Comparison of ENCODE assay signal across 9 cellular contexts in the genomic region with DNA sequence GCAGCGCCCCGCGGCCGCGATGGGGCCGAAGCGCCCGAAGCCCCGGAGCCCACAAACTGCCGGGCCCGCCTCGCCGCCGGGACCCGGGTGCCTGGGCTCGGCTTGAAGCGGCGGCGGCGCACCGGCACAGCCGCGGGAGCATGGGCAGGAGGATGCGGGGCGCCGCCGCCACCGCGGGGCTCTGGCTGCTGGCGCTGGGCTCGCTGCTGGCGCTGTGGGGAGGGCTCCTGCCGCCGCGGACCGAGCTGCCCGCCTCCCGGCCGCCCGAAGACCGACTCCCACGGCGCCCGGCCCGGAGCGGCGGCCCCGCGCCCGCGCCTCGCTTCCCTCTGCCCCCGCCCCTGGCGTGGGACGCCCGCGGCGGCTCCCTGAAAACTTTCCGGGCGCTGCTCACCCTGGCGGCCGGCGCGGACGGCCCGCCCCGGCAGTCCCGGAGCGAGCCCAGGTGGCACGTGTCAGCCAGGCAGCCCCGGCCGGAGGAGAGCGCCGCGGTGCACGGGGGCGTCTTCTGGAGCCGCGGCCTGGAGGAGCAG. TPM values are rescaled to one million over a fixed set of nuclear protein-coding genes. Genes with fewer than 3 reads are reported as not detected.
A peak's percentile ranks its signal among the peaks of the same experiment; 100 is the strongest.
DNase-seq lines count a peak whose midpoint lies in the region; FAIRE-seq and TF ChIP-seq lines count a peak whose summit lies in the region.
"Had no signal": no experiment of that assay in that cellular context is flagged by ENCODE, and none has a peak within 500 bp of the region (broad histone marks: within the 10 kb centered on the region; RNA-seq: fewer than 3 reads in every experiment).

No MANE protein-coding gene starts in this region.

- H3K27me3 Mint-ChIP-seq in activated CD4-positive, alpha-beta T cell treated with anti-CD3 and anti-CD28 coated beads, Interleukin-2, amount 10 ng/mL, durations not matched to agents 24 days and 14 days: peaks cover 56% of the 10 kb centered on the region

- H3K4me1 ChIP-seq in HEK293 (ENCODE audit: control insufficient read depth, insufficient read depth, low read length) (peaks cover 3% of the 10 kb centered on the region), muscle layer of colon (ENCODE audit: insufficient read depth, low read length) (peaks cover 10% of the 10 kb centered on the region)
- H3K4me1 ChIP-seq in effector memory CD4-positive, alpha-beta T cell (ENCODE audit: control insufficient read depth, insufficient read depth, low read length, poor library complexity, severe bottlenecking): peaks cover 18% of the 10 kb centered on the region

- H3K9me3 ChIP-seq in HEK293 (ENCODE audit: control insufficient read depth, insufficient read depth, low read depth, low read length): no peaks in the 10 kb centered on the region
- H3K9me3 ChIP-seq in effector memory CD4-positive, alpha-beta T cell (ENCODE audit: control insufficient read depth, low read length): no peaks in the 10 kb centered on the region
- H3K9me3 ChIP-seq in muscle layer of colon (ENCODE audit: low read length): no peaks in the 10 kb centered on the region

- H3K9ac ChIP-seq in muscle layer of colon (ENCODE audit: low read length): no peak overlapping the region

- peak overlapping the region; percentile 63 for H3K4me3 ChIP-seq in HEK293 (ENCODE audit: low read depth, low read length)
- H3K4me3 ChIP-seq in effector memory CD4-positive, alpha-beta T cell (ENCODE audit: insufficient read depth, low read depth, low read length, poor library complexity, severe bottlenecking): peak overlapping the region; percentile 46
- peak overlapping the region; percentile 39 to 53 for H3K4me3 ChIP-seq in muscle layer of colon (ENCODE audit: low read depth in 1 of 2, low read length in 2 of 2)

- H3K36me3 ChIP-seq in HEK293 (ENCODE audit: control insufficient read depth in 2 of 2, insufficient read depth in 1 of 2, low read length in 2 of 2) (no peaks in the 10 kb centered on the region), muscle layer of colon (ENCODE audit: insufficient read depth, low read length) (no peaks in the 10 kb centered on the region)
- no peaks in the 10 kb centered on the region for H3K36me3 ChIP-seq in effector memory CD4-positive, alpha-beta T cell (ENCODE audit: control insufficient read depth, insufficient read depth, low read length)

- no peaks in the 10 kb centered on the region for H3K9me3 Mint-ChIP-seq in activated CD4-positive, alpha-beta T cell treated with anti-CD3 and anti-CD28 coated beads, Interleukin-2, amount 10 ng/mL, durations not matched to agents 24 days and 14 days
- H3K9me3 Mint-ChIP-seq: central memory CD8-positive, alpha-beta T cell had no signal

- peaks cover 5% of the 10 kb centered on the region for H3K4me1 Mint-ChIP-seq in activated CD4-positive, alpha-beta T cell treated with anti-CD3 and anti-CD28 coated beads, Interleukin-2, amount 10 ng/mL, durations not matched to agents 24 days and 14 days

- POLR2A ChIA-PET in HEK293 (lab: Yijun Ruan, JAX): interaction anchor here (0.5 to 1.4 kb wide), 3 partner anchors 12 to 766 kb away, joined by 3 to 5 read pairs (median 3); no protein-coding TSS in a partner anchor

- TF ChIP-seq CTCF in HEK293 (tag by site-specific recombination; IDR thresholded peaks at IDR 0.05): no peak

- no peak overlapping the region for H3K4me3 Mint-ChIP-seq in activated CD4-positive, alpha-beta T cell treated with anti-CD3 and anti-CD28 coated beads, Interleukin-2, amount 10 ng/mL, durations not matched to agents 24 days and 14 days

- peaks cover 1% of the 10 kb centered on the region for H3K36me3 Mint-ChIP-seq in activated CD4-positive, alpha-beta T cell treated with anti-CD3 and anti-CD28 coated beads, Interleukin-2, amount 10 ng/mL, durations not matched to agents 24 days and 14 days (ENCODE audit: low read depth)

- CTCF ChIA-PET in HEK293 (lab: Yijun Ruan, JAX): interaction anchor here (0.6 to 1.7 kb wide), 5 partner anchors 10 to 513 kb away, joined by 3 to 16 read pairs (median 4); no protein-coding TSS in a partner anchor

- H3K27ac ChIP-seq in HEK293 (ENCODE audit: extremely low read depth, low read depth, low read length) (peak overlapping the region; percentile 88; the same call in 1 of the 2 replicates), muscle layer of colon (ENCODE audit: low read depth, low read length) (no peak overlapping the region)
- no peak overlapping the region for H3K27ac ChIP-seq in effector memory CD4-positive, alpha-beta T cell (ENCODE audit: insufficient read depth, low read length, poor library complexity, severe bottlenecking)

- no peak overlapping the region for H3K27ac Mint-ChIP-seq in activated CD4-positive, alpha-beta T cell treated with anti-CD3 and anti-CD28 coated beads, Interleukin-2, amount 10 ng/mL, durations not matched to agents 24 days and 14 days

- DNase-seq in activated CD4-positive, alpha-beta T cell treated with anti-CD3 and anti-CD28 coated beads, Interleukin-2, amount 10 ng/mL, durations not matched to agents 24 days and 14 days: peak; percentile 67
- DNase-seq in activated CD4-positive, alpha-beta T cell treated with anti-CD3 and anti-CD28 coated beads for 1 hour: no peak
- DNase-seq in NCI-H69 (lab: John Stamatoyannopoulos, UW): peak; percentile 81
- no peak for DNase-seq in effector memory CD4-positive, alpha-beta T cell
- no peak for DNase-seq in AML-193 (lab: John Stamatoyannopoulos, UW)
- no peak for DNase-seq in RCC 7860 (ENCODE audit: low spot score)

- intact Hi-C loops in activated CD4-positive, alpha-beta T cell treated with anti-CD3 and anti-CD28 coated beads, Interleukin-2, amount 10 ng/mL, durations not matched to agents 24 days and 14 days (cut with micrococcal nuclease): loop anchor here (2.0 to 5.0 kb wide), 5 partner anchors 44 to 874 kb away; a partner anchor contains a TSS

- FAIRE-seq in RCC 7860 (lab: Jason Lieb, UNC): no peak

- H3K27me3 ChIP-seq in effector memory CD4-positive, alpha-beta T cell (replicated peaks; ENCODE audit: control insufficient read depth, insufficient read depth, low read length, poor library complexity, severe bottlenecking): peaks cover 25% of the 10 kb centered on the region
- H3K27me3 ChIP-seq in muscle layer of colon (ENCODE audit: control insufficient read depth in 1 of 2, insufficient read depth in 2 of 2, low read length in 2 of 2): peaks cover 22 to 23% of the 10 kb centered on the region in 2 donors

TF ChIP-seq in HEK293, 187 proteins besides CTCF, POLR2A, EP300 and RAD21 (continues in another document):
- TF ChIP-seq ZNF324 (tag by site-specific recombination; IDR thresholded peaks at IDR 0.05) (no peak), ZNF768 (tag by site-specific recombination; IDR thresholded peaks at IDR 0.05) (no peak), IKZF3 (tag by site-specific recombination; IDR thresholded peaks at IDR 0.05) (no peak), ZNF174 (tag by site-specific recombination; IDR thresholded peaks at IDR 0.05) (no peak), TCF7L2 (IDR thresholded peaks at IDR 0.05; ENCODE audit: borderline replicate concordance, low read depth, low read length) (no peak), SP3 (tag by site-specific recombination; IDR thresholded peaks at IDR 0.05) (no peak), ZNF121 (tag by site-specific recombination; IDR thresholded peaks at IDR 0.05) (no peak), ZNF350 (tag by site-specific recombination; IDR thresholded peaks at IDR 0.05) (no peak), ZNF391 (tag by site-specific recombination; IDR thresholded peaks at IDR 0.05; ENCODE audit: borderline replicate concordance, low read depth) (no peak), GLI4 (tag by site-specific recombination; IDR thresholded peaks at IDR 0.05) (no peak), WT1 (tag by site-specific recombination; IDR thresholded peaks at IDR 0.05) (no peak), GLIS1 (tag by site-specific recombination; IDR thresholded peaks at IDR 0.05) (no peak), ZNF623 (tag by site-specific recombination; IDR thresholded peaks at IDR 0.05) (no peak)
- TF ChIP-seq, protein P1, sequence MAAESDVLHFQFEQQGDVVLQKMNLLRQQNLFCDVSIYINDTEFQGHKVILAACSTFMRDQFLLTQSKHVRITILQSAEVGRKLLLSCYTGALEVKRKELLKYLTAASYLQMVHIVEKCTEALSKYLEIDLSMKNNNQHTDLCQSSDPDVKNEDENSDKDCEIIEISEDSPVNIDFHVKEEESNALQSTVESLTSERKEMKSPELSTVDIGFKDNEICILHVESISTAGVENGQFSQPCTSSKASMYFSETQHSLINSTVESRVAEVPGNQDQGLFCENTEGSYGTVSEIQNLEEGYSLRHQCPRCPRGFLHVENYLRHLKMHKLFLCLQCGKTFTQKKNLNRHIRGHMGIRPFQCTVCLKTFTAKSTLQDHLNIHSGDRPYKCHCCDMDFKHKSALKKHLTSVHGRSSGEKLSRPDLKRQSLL (tag by site-specific recombination; IDR thresholded peaks at IDR 0.05): no peak
- TF ChIP-seq, protein P2, sequence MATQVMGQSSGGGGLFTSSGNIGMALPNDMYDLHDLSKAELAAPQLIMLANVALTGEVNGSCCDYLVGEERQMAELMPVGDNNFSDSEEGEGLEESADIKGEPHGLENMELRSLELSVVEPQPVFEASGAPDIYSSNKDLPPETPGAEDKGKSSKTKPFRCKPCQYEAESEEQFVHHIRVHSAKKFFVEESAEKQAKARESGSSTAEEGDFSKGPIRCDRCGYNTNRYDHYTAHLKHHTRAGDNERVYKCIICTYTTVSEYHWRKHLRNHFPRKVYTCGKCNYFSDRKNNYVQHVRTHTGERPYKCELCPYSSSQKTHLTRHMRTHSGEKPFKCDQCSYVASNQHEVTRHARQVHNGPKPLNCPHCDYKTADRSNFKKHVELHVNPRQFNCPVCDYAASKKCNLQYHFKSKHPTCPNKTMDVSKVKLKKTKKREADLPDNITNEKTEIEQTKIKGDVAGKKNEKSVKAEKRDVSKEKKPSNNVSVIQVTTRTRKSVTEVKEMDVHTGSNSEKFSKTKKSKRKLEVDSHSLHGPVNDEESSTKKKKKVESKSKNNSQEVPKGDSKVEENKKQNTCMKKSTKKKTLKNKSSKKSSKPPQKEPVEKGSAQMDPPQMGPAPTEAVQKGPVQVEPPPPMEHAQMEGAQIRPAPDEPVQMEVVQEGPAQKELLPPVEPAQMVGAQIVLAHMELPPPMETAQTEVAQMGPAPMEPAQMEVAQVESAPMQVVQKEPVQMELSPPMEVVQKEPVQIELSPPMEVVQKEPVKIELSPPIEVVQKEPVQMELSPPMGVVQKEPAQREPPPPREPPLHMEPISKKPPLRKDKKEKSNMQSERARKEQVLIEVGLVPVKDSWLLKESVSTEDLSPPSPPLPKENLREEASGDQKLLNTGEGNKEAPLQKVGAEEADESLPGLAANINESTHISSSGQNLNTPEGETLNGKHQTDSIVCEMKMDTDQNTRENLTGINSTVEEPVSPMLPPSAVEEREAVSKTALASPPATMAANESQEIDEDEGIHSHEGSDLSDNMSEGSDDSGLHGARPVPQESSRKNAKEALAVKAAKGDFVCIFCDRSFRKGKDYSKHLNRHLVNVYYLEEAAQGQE (tag by site-specific recombination; IDR thresholded peaks at IDR 0.05): no peak

RNA-seq across cellular contexts. Expression of a gene that starts 0.3 kb away (rescaled TPM):
- total RNA-seq in activated CD4-positive, alpha-beta T cell treated with anti-CD3 and anti-CD28 coated beads, Interleukin-2, amount 10 ng/mL, durations not matched to agents 24 days and 14 days: 0.26 and 0.30 TPM in 2 replicates

RNA-seq across cellular contexts. Expression of a gene that starts 44.0 kb away (rescaled TPM):
- total RNA-seq in activated CD4-positive, alpha-beta T cell treated with anti-CD3 and anti-CD28 coated beads, Interleukin-2, amount 10 ng/mL, durations not matched to agents 24 days and 14 days: 27.3 and 27.8 TPM in 2 replicates

Comparison
In these comparisons a context has a peak if more than half of its experiments do, and no peak if none do; other contexts are left out.
1. DNase-seq: peak in activated CD4-positive, alpha-beta T cell treated with anti-CD3 and anti-CD28 coated beads, Interleukin-2, amount 10 ng/mL, durations not matched to agents 24 days and 14 days (single experiment) and NCI-H69 (single experiment); none in activated CD4-positive, alpha-beta T cell treated with anti-CD3 and anti-CD28 coated beads for 1 hour (single experiment), effector memory CD4-positive, alpha-beta T cell (0 of 3), AML-193 (0 of 2) and RCC 7860 (single experiment).
2. Peak in every context shown above with its lines, with median percentiles within 50 percentile points of each other: H3K4me3 ChIP-seq.